In the genomic region with DNA sequence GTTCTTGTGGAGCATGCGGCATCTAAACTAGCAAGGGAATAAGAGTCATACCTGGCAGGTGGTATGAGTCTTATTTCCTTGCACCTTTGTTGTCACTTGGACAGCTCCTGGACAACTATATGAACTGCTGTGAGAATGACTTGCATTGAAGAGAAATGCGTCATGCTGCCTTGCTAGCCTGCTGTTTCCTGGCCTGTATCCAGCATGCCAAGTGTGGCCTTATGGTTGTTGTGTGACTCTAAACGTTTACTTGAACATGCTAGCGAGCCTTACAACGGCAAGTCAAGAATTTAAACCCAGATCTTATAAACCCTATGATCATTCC, we compare ENCODE assay signal across 1 cellular context.
TF ChIP-seq lines count a peak whose summit lies in the region.

No MANE protein-coding gene starts in this region.

TF ChIP-seq in K562, 482 proteins besides CTCF, POLR2A, EP300 and RAD21 (continued from another document and continues in another):
- TF ChIP-seq, protein P1, sequence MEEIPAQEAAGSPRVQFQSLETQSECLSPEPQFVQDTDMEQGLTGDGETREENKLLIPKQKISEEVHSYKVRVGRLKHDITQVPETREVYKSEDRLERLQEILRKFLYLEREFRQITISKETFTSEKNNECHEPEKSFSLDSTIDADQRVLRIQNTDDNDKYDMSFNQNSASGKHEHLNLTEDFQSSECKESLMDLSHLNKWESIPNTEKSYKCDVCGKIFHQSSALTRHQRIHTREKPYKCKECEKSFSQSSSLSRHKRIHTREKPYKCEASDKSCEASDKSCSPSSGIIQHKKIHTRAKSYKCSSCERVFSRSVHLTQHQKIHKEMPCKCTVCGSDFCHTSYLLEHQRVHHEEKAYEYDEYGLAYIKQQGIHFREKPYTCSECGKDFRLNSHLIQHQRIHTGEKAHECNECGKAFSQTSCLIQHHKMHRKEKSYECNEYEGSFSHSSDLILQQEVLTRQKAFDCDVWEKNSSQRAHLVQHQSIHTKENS (CRISPR knock-in tag; IDR thresholded peaks at IDR 0.05), result no peak
- TF ChIP-seq SMARCB1 (IDR thresholded peaks at IDR 0.05; ENCODE audit: insufficient read length, low read depth) (peak; percentile 73), FOXK2 (conservative IDR thresholded peaks at IDR 0.05 in 1 of 2, IDR thresholded peaks at IDR 0.05 in 1 of 2; ENCODE audit: low read depth in 2 of 2) (peak in 1 of 2 experiments; percentile 49; a peak in 2 of 4 replicates), PML (IDR thresholded peaks at IDR 0.05; ENCODE audit: low read length) (no peak), JUND (IDR thresholded peaks at IDR 0.05; ENCODE audit: borderline replicate concordance, low read depth, low read length) (peak; percentile 65; the same call in 1 of the 2 replicates), JUND (tag; IDR thresholded peaks at IDR 0.05; ENCODE audit: borderline replicate concordance, low read depth, low read length) (peak; percentile 83; the same call in 2 of the 3 replicates), TEAD4 (IDR thresholded peaks at IDR 0.05; ENCODE audit: low read length) (peak; percentile 40; the same call in 1 of the 2 replicates), TEAD4 (CRISPR knock-in tag; IDR thresholded peaks at IDR 0.05; ENCODE audit: borderline replicate concordance) (no peak), MCM2 (IDR thresholded peaks at IDR 0.05; ENCODE audit: low read depth) (no peak), HDAC1 (IDR thresholded peaks at IDR 0.05) (peak in 1 of 2 experiments; percentile 63; a peak in 2 of 4 replicates), ZFX (CRISPR knock-in tag; IDR thresholded peaks at IDR 0.05) (peak; percentile 33; the same call in 1 of the 2 replicates), FOXJ2 (tag; IDR thresholded peaks at IDR 0.05) (peak; percentile 64), C11orf30 (IDR thresholded peaks at IDR 0.05; ENCODE audit: low read depth) (peak; percentile 86), CHCHD3 (CRISPR knock-in tag; IDR thresholded peaks at IDR 0.05) (no peak), ZZZ3 (IDR thresholded peaks at IDR 0.05) (no peak), JUN (IDR thresholded peaks at IDR 0.05; ENCODE audit: borderline replicate concordance, low read depth, low read length) (peak; percentile 43; the same call in 1 of the 2 replicates), JUN (CRISPR knock-in tag; IDR thresholded peaks at IDR 0.05; ENCODE audit: borderline replicate concordance) (no peak), CBFA2T3 (IDR thresholded peaks at IDR 0.05) (peak; percentile 29; the same call in 1 of the 2 replicates), KDM4B (IDR thresholded peaks at IDR 0.05; ENCODE audit: borderline replicate concordance in 2 of 2, low read depth in 1 of 2) (no peak), PHB (CRISPR knock-in tag; IDR thresholded peaks at IDR 0.05) (no peak), ZNF584 (CRISPR knock-in tag; IDR thresholded peaks at IDR 0.05; ENCODE audit: low read depth) (0 out of 2 replicates have a peak, but pooled peaks have one; percentile 41), DDX20 (tag; IDR thresholded peaks at IDR 0.05; ENCODE audit: low read depth) (no peak), TAF1 (IDR thresholded peaks at IDR 0.05; ENCODE audit: control insufficient read depth, extremely low read depth, insufficient read depth, low read length, severe bottlenecking) (peak; percentile 21), ZNF445 (CRISPR knock-in tag; IDR thresholded peaks at IDR 0.05; ENCODE audit: low read depth) (no peak), DPF2 (IDR thresholded peaks at IDR 0.05) (peak; percentile 82), L3MBTL2 (IDR thresholded peaks at IDR 0.05) (peak; percentile 38; the same call in 1 of the 2 replicates), CREM (IDR thresholded peaks at IDR 0.05; ENCODE audit: low read depth) (peak; percentile 79)
- TF ChIP-seq, protein P2, sequence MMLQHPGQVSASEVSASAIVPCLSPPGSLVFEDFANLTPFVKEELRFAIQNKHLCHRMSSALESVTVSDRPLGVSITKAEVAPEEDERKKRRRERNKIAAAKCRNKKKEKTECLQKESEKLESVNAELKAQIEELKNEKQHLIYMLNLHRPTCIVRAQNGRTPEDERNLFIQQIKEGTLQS (IDR thresholded peaks at IDR 0.05), result peak; percentile 80
- TF ChIP-seq, protein P2 (CRISPR knock-in tag; conservative IDR thresholded peaks at IDR 0.05), result no peak
- TF ChIP-seq, protein P3, sequence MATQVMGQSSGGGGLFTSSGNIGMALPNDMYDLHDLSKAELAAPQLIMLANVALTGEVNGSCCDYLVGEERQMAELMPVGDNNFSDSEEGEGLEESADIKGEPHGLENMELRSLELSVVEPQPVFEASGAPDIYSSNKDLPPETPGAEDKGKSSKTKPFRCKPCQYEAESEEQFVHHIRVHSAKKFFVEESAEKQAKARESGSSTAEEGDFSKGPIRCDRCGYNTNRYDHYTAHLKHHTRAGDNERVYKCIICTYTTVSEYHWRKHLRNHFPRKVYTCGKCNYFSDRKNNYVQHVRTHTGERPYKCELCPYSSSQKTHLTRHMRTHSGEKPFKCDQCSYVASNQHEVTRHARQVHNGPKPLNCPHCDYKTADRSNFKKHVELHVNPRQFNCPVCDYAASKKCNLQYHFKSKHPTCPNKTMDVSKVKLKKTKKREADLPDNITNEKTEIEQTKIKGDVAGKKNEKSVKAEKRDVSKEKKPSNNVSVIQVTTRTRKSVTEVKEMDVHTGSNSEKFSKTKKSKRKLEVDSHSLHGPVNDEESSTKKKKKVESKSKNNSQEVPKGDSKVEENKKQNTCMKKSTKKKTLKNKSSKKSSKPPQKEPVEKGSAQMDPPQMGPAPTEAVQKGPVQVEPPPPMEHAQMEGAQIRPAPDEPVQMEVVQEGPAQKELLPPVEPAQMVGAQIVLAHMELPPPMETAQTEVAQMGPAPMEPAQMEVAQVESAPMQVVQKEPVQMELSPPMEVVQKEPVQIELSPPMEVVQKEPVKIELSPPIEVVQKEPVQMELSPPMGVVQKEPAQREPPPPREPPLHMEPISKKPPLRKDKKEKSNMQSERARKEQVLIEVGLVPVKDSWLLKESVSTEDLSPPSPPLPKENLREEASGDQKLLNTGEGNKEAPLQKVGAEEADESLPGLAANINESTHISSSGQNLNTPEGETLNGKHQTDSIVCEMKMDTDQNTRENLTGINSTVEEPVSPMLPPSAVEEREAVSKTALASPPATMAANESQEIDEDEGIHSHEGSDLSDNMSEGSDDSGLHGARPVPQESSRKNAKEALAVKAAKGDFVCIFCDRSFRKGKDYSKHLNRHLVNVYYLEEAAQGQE (CRISPR knock-in tag; IDR thresholded peaks at IDR 0.05; ENCODE audit: low read depth), result peak; percentile 59; the same call in 1 of the 2 replicates
- TF ChIP-seq, protein P4, sequence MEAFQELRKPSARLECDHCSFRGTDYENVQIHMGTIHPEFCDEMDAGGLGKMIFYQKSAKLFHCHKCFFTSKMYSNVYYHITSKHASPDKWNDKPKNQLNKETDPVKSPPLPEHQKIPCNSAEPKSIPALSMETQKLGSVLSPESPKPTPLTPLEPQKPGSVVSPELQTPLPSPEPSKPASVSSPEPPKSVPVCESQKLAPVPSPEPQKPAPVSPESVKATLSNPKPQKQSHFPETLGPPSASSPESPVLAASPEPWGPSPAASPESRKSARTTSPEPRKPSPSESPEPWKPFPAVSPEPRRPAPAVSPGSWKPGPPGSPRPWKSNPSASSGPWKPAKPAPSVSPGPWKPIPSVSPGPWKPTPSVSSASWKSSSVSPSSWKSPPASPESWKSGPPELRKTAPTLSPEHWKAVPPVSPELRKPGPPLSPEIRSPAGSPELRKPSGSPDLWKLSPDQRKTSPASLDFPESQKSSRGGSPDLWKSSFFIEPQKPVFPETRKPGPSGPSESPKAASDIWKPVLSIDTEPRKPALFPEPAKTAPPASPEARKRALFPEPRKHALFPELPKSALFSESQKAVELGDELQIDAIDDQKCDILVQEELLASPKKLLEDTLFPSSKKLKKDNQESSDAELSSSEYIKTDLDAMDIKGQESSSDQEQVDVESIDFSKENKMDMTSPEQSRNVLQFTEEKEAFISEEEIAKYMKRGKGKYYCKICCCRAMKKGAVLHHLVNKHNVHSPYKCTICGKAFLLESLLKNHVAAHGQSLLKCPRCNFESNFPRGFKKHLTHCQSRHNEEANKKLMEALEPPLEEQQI (IDR thresholded peaks at IDR 0.05), result 0 out of 2 replicates have a peak, but pooled peaks have one; percentile 15
- TF ChIP-seq, protein P5, sequence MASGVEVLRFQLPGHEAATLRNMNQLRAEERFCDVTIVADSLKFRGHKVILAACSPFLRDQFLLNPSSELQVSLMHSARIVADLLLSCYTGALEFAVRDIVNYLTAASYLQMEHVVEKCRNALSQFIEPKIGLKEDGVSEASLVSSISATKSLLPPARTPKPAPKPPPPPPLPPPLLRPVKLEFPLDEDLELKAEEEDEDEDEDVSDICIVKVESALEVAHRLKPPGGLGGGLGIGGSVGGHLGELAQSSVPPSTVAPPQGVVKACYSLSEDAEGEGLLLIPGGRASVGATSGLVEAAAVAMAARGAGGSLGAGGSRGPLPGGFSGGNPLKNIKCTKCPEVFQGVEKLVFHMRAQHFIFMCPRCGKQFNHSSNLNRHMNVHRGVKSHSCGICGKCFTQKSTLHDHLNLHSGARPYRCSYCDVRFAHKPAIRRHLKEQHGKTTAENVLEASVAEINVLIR (CRISPR knock-in tag; IDR thresholded peaks at IDR 0.05), result no peak
- TF ChIP-seq, protein P6, sequence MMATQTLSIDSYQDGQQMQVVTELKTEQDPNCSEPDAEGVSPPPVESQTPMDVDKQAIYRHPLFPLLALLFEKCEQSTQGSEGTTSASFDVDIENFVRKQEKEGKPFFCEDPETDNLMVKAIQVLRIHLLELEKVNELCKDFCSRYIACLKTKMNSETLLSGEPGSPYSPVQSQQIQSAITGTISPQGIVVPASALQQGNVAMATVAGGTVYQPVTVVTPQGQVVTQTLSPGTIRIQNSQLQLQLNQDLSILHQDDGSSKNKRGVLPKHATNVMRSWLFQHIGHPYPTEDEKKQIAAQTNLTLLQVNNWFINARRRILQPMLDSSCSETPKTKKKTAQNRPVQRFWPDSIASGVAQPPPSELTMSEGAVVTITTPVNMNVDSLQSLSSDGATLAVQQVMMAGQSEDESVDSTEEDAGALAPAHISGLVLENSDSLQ (IDR thresholded peaks at IDR 0.05), result peak; percentile 45; the same call in 1 of the 2 replicates
- TF ChIP-seq, protein P7, sequence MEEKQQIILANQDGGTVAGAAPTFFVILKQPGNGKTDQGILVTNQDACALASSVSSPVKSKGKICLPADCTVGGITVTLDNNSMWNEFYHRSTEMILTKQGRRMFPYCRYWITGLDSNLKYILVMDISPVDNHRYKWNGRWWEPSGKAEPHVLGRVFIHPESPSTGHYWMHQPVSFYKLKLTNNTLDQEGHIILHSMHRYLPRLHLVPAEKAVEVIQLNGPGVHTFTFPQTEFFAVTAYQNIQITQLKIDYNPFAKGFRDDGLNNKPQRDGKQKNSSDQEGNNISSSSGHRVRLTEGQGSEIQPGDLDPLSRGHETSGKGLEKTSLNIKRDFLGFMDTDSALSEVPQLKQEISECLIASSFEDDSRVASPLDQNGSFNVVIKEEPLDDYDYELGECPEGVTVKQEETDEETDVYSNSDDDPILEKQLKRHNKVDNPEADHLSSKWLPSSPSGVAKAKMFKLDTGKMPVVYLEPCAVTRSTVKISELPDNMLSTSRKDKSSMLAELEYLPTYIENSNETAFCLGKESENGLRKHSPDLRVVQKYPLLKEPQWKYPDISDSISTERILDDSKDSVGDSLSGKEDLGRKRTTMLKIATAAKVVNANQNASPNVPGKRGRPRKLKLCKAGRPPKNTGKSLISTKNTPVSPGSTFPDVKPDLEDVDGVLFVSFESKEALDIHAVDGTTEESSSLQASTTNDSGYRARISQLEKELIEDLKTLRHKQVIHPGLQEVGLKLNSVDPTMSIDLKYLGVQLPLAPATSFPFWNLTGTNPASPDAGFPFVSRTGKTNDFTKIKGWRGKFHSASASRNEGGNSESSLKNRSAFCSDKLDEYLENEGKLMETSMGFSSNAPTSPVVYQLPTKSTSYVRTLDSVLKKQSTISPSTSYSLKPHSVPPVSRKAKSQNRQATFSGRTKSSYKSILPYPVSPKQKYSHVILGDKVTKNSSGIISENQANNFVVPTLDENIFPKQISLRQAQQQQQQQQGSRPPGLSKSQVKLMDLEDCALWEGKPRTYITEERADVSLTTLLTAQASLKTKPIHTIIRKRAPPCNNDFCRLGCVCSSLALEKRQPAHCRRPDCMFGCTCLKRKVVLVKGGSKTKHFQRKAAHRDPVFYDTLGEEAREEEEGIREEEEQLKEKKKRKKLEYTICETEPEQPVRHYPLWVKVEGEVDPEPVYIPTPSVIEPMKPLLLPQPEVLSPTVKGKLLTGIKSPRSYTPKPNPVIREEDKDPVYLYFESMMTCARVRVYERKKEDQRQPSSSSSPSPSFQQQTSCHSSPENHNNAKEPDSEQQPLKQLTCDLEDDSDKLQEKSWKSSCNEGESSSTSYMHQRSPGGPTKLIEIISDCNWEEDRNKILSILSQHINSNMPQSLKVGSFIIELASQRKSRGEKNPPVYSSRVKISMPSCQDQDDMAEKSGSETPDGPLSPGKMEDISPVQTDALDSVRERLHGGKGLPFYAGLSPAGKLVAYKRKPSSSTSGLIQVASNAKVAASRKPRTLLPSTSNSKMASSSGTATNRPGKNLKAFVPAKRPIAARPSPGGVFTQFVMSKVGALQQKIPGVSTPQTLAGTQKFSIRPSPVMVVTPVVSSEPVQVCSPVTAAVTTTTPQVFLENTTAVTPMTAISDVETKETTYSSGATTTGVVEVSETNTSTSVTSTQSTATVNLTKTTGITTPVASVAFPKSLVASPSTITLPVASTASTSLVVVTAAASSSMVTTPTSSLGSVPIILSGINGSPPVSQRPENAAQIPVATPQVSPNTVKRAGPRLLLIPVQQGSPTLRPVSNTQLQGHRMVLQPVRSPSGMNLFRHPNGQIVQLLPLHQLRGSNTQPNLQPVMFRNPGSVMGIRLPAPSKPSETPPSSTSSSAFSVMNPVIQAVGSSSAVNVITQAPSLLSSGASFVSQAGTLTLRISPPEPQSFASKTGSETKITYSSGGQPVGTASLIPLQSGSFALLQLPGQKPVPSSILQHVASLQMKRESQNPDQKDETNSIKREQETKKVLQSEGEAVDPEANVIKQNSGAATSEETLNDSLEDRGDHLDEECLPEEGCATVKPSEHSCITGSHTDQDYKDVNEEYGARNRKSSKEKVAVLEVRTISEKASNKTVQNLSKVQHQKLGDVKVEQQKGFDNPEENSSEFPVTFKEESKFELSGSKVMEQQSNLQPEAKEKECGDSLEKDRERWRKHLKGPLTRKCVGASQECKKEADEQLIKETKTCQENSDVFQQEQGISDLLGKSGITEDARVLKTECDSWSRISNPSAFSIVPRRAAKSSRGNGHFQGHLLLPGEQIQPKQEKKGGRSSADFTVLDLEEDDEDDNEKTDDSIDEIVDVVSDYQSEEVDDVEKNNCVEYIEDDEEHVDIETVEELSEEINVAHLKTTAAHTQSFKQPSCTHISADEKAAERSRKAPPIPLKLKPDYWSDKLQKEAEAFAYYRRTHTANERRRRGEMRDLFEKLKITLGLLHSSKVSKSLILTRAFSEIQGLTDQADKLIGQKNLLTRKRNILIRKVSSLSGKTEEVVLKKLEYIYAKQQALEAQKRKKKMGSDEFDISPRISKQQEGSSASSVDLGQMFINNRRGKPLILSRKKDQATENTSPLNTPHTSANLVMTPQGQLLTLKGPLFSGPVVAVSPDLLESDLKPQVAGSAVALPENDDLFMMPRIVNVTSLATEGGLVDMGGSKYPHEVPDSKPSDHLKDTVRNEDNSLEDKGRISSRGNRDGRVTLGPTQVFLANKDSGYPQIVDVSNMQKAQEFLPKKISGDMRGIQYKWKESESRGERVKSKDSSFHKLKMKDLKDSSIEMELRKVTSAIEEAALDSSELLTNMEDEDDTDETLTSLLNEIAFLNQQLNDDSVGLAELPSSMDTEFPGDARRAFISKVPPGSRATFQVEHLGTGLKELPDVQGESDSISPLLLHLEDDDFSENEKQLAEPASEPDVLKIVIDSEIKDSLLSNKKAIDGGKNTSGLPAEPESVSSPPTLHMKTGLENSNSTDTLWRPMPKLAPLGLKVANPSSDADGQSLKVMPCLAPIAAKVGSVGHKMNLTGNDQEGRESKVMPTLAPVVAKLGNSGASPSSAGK (IDR thresholded peaks at IDR 0.05), result peak; percentile 60; the same call in 1 of the 2 replicates
- TF ChIP-seq, protein P8, sequence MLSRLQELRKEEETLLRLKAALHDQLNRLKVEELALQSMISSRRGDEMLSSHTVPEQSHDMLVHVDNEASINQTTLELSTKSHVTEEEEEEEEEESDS (CRISPR knock-in tag; IDR thresholded peaks at IDR 0.05), result no peak
